9 cellular contexts compared by ENCODE assay signal in the genomic region with DNA sequence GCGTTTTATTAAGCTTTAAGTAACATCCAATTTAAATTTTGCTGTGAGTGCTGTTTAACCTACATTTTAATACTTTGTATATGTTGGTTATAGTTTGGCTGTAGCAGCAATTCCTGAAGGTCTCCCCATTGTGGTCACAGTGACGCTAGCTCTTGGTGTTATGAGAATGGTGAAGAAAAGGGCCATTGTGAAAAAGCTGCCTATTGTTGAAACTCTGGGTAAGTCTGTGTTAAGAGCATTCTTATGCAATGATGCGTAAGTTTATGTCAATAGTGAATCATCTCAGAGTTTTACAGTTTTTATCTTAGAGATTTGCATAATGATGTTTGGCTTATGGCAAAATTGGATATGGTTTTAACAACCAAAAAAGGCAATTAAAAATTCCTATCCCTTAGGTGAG.
DNase-seq lines count a peak whose midpoint lies in the region; ATAC-seq, FAIRE-seq and TF ChIP-seq lines count a peak whose summit lies in the region.
"Had no signal": no experiment of that assay in that cellular context is flagged by ENCODE, and none has a peak within 500 bp of the region (broad histone marks: within the 10 kb centered on the region; RNA-seq: fewer than 3 reads in every experiment).

No MANE protein-coding gene starts in this region.

- ATAC-seq in GM21423 (IDR thresholded peaks at IDR 0.05; ENCODE audit: unreplicated experiment), result no peak
- no peak for ATAC-seq in stimulated activated memory B cell treated with anti-CD40 and anti-IgM and Interleukin-4, amounts not matched to agents 10 μg/mL and 1 μg/mL and 100 μg/mL, for 72 hours

- H3K36me3 Mint-ChIP-seq in stimulated activated memory B cell treated with anti-CD40 and anti-IgM and Interleukin-4, amounts not matched to agents 10 μg/mL and 1 μg/mL and 100 μg/mL, for 72 hours, result peaks cover 73% of the 10 kb centered on the region

- H3K4me3 ChIP-seq in fibroblast of mammary gland (ENCODE audit: control insufficient read depth, low read depth, low read length), result no peak overlapping the region

- peak; percentile 5 for DNase-seq in H54 (ENCODE audit: insufficient read length, low spot score)
- DNase-seq in RPMI7951 (ENCODE audit: low read depth), result peak; percentile 82
- DNase-seq in fibroblast of mammary gland (ENCODE audit: low read depth), result peak; percentile 92
- DNase-seq in renal cortical epithelial cell (ENCODE audit: low read depth), result peak; percentile 89
- no peak for DNase-seq in NCI-H748 (lab: John Stamatoyannopoulos, UW; ENCODE audit: unreplicated experiment)
- DNase-seq in NCI-H345 (lab: John Stamatoyannopoulos, UW), result no peak
- DNase-seq: NCI-H146 had no signal

- H3K27ac Mint-ChIP-seq in stimulated activated memory B cell treated with anti-CD40 and anti-IgM and Interleukin-4, amounts not matched to agents 10 μg/mL and 1 μg/mL and 100 μg/mL, for 72 hours, result no peak overlapping the region

- no peak overlapping the region for H3K4me3 Mint-ChIP-seq in stimulated activated memory B cell treated with anti-CD40 and anti-IgM and Interleukin-4, amounts not matched to agents 10 μg/mL and 1 μg/mL and 100 μg/mL, for 72 hours

- no peaks in the 10 kb centered on the region for H3K4me1 Mint-ChIP-seq in stimulated activated memory B cell treated with anti-CD40 and anti-IgM and Interleukin-4, amounts not matched to agents 10 μg/mL and 1 μg/mL and 100 μg/mL, for 72 hours

- no peaks in the 10 kb centered on the region for H3K27me3 Mint-ChIP-seq in stimulated activated memory B cell treated with anti-CD40 and anti-IgM and Interleukin-4, amounts not matched to agents 10 μg/mL and 1 μg/mL and 100 μg/mL, for 72 hours

- H3K9me3 Mint-ChIP-seq in stimulated activated memory B cell treated with anti-CD40 and anti-IgM and Interleukin-4, amounts not matched to agents 10 μg/mL and 1 μg/mL and 100 μg/mL, for 72 hours, result no peaks in the 10 kb centered on the region

- peak; percentile 96 for FAIRE-seq in H54 (lab: Jason Lieb, UNC)

- no peak for TF ChIP-seq CTCF in fibroblast of mammary gland (conservative IDR thresholded peaks at IDR 0.05; ENCODE audit: control insufficient read depth, insufficient read depth, low read depth, low read length)

- no peak for TF ChIP-seq POLR2A in H54 (IDR thresholded peaks at IDR 0.05; ENCODE audit: low read depth, low read length)

Comparison
In these comparisons a context has a peak if more than half of its experiments do, and no peak if none do; other contexts are left out.
1. DNase-seq: peak in H54 (single experiment), RPMI7951 (single experiment), fibroblast of mammary gland (single experiment) and renal cortical epithelial cell (single experiment); none in NCI-H748 (single experiment) and NCI-H345 (single experiment).